Comparison of ENCODE assay signal across 1 cellular context in genomic region chr1:1696431-1697357, GRCh38.
TF ChIP-seq lines count a peak whose summit lies in the region.

No MANE protein-coding gene starts in this region.

TF ChIP-seq in HepG2, 621 proteins besides CTCF, POLR2A, EP300 and RAD21:
- 0 out of 2 replicates have a peak, but pooled peaks have one; percentile 38 for TF ChIP-seq ZNF646 (CRISPR knock-in tag; IDR thresholded peaks at IDR 0.05)
